ENCODE assay signal across 9 cellular contexts in genomic region chr1:239718997-239719628, GRCh38.
A peak's percentile ranks its signal among the peaks of the same experiment; 100 is the strongest.
DNase-seq lines count a peak whose midpoint lies in the region; ATAC-seq and TF ChIP-seq lines count a peak whose summit lies in the region.
"Had no signal": no experiment of that assay in that cellular context is flagged by ENCODE, and none has a peak within 500 bp of the region (broad histone marks: within the 10 kb centered on the region; RNA-seq: fewer than 3 reads in every experiment).

No MANE protein-coding gene starts in this region.

- peak overlapping the region in 1 of 4 donors; percentile 27 for H3K27ac ChIP-seq in body of pancreas

- no peaks in the 10 kb centered on the region for H3K36me3 Mint-ChIP-seq in stimulated activated naive CD8-positive, alpha-beta T cell treated with anti-CD3 and anti-CD28 coated beads, Interleukin-15, Interleukin-2, amounts not matched to agents 100 ng/mL and 50 ng/mL, for 24 hours (ENCODE audit: low read depth)

- H3K4me1 ChIP-seq in body of pancreas: peaks cover 25% of the 10 kb centered on the region

- TF ChIP-seq CTCF in body of pancreas (IDR thresholded peaks at IDR 0.05): no peak

- no peaks in the 10 kb centered on the region for H3K27me3 ChIP-seq in body of pancreas

- H3K4me3 ChIP-seq in body of pancreas: no peak overlapping the region

- peaks cover 46% of the 10 kb centered on the region for H3K4me1 Mint-ChIP-seq in stimulated activated naive CD8-positive, alpha-beta T cell treated with anti-CD3 and anti-CD28 coated beads, Interleukin-15, Interleukin-2, amounts not matched to agents 100 ng/mL and 50 ng/mL, for 24 hours (ENCODE audit: low read depth)

- H3K9me3 ChIP-seq in body of pancreas: no peaks in the 10 kb centered on the region

- no peak for TF ChIP-seq POLR2A in body of pancreas (IDR thresholded peaks at IDR 0.05)

- H3K9me3 Mint-ChIP-seq in stimulated activated naive CD8-positive, alpha-beta T cell treated with anti-CD3 and anti-CD28 coated beads, Interleukin-15, Interleukin-2, amounts not matched to agents 100 ng/mL and 50 ng/mL, for 24 hours: no peaks in the 10 kb centered on the region

- intact Hi-C loops in body of pancreas (cut with DNase I): no loop called here

- ATAC-seq in body of pancreas: peak; percentile 21
- ATAC-seq in HG03439 (IDR thresholded peaks at IDR 0.05; ENCODE audit: unreplicated experiment): no peak
- ATAC-seq: PC-3 had no signal

- H3K27ac Mint-ChIP-seq in stimulated activated naive CD8-positive, alpha-beta T cell treated with anti-CD3 and anti-CD28 coated beads, Interleukin-15, Interleukin-2, amounts not matched to agents 100 ng/mL and 50 ng/mL, for 24 hours: peak overlapping the region; percentile 97

- H3K27me3 Mint-ChIP-seq in stimulated activated naive CD8-positive, alpha-beta T cell treated with anti-CD3 and anti-CD28 coated beads, Interleukin-15, Interleukin-2, amounts not matched to agents 100 ng/mL and 50 ng/mL, for 24 hours: no peaks in the 10 kb centered on the region

- no peak overlapping the region for H3K4me3 Mint-ChIP-seq in stimulated activated naive CD8-positive, alpha-beta T cell treated with anti-CD3 and anti-CD28 coated beads, Interleukin-15, Interleukin-2, amounts not matched to agents 100 ng/mL and 50 ng/mL, for 24 hours

- 37 to 49% methylated on average over 6 of the region's 6 CpGs for WGBS in body of pancreas, 2 donors

- no peaks in the 10 kb centered on the region for H3K36me3 ChIP-seq in body of pancreas (replicated peaks in 1 of 2; ENCODE audit: insufficient read depth in 1 of 2, low read depth in 2 of 2)

- DNase-seq in activated T-cell treated with anti-CD3 and anti-CD28 coated beads for 24 hours (ENCODE audit: low read depth) (peak; percentile 19), OCI-M1 (lab: John Stamatoyannopoulos, UW) (peak; percentile 89), body of pancreas (no peak), NCI-H2171 treated with DMSO at 0.1 percent for 48 hours (lab: John Stamatoyannopoulos, UW) (no peak), anterior cingulate cortex (lab: John Stamatoyannopoulos, UW) (no peak)
- no peak for DNase-seq in activated T-cell treated with anti-CD3 and anti-CD28 coated beads, Interleukin-2, amount 50 U/mL, for 48 hours
- DNase-seq: PC-3 had no signal

Comparison
In these comparisons a context has a peak if more than half of its experiments do, and no peak if none do; other contexts are left out.
1. DNase-seq: peak in activated T-cell treated with anti-CD3 and anti-CD28 coated beads for 24 hours (single experiment) and OCI-M1 (single experiment); none in activated T-cell treated with anti-CD3 and anti-CD28 coated beads, Interleukin-2, amount 50 U/mL, for 48 hours (0 of 2), body of pancreas (0 of 4), NCI-H2171 treated with DMSO at 0.1 percent for 48 hours (single experiment) and anterior cingulate cortex (0 of 58).